15 cellular contexts compared by ENCODE assay signal in genomic region chr1:211703812-211704566, GRCh38. TPM values are rescaled to one million over a fixed set of nuclear protein-coding genes. Genes with fewer than 3 reads are reported as not detected.
DNase-seq lines count a peak whose midpoint lies in the region; ATAC-seq and TF ChIP-seq lines count a peak whose summit lies in the region.
"Had no signal": no experiment of that assay in that cellular context is flagged by ENCODE, and none has a peak within 500 bp of the region (broad histone marks: within the 10 kb centered on the region; RNA-seq: fewer than 3 reads in every experiment).

No MANE protein-coding gene starts in this region.

- H3K9me3 ChIP-seq in stomach (no peaks in the 10 kb centered on the region), sigmoid colon (no peaks in the 10 kb centered on the region)
- H3K9me3 ChIP-seq: right lobe of liver had no signal

- H3K4me1 Mint-ChIP-seq in WTC11, result peaks cover 9% of the 10 kb centered on the region

- H3K4me1 ChIP-seq in stomach (peaks cover 0 to 8% (median under 1%) of the 10 kb centered on the region in 4 donors), sigmoid colon (peaks cover 0 to 13% (median 5%) of the 10 kb centered on the region in 4 donors)
- H3K4me1 ChIP-seq: right lobe of liver had no signal

- no peak overlapping the region for H3K4me3 Mint-ChIP-seq in WTC11
- H3K4me3 Mint-ChIP-seq: CD4-positive, alpha-beta T cell; nephron progenitor cell had no signal

- H3K4me3 ChIP-seq in stomach (no peak overlapping the region), sigmoid colon (no peak overlapping the region)
- H3K4me3 ChIP-seq: K562, right lobe of liver had no signal

- CTCF ChIA-PET in WTC11 (lab: Charles Lee), result no interaction called here

- peaks cover 40% of the 10 kb centered on the region for H3K27me3 Mint-ChIP-seq in WTC11 (ENCODE audit: low read depth)
- H3K27me3 Mint-ChIP-seq: CD4-positive, alpha-beta T cell had no signal

- no peaks in the 10 kb centered on the region for H3K9me3 Mint-ChIP-seq in WTC11
- H3K9me3 Mint-ChIP-seq: CD4-positive, alpha-beta T cell; nephron progenitor cell had no signal

- TF ChIP-seq POLR2A in stomach (IDR thresholded peaks at IDR 0.05) (no peak), sigmoid colon (IDR thresholded peaks at IDR 0.05) (no peak)

- intact Hi-C loops in stomach (cut with DNase I; ENCODE audit: low total_unique reads) (loop anchor here (10.0 kb wide), 1 partner anchor 121 kb away; no protein-coding TSS in a partner anchor), sigmoid colon (cut with DNase I) (no loop called here)

- H3K36me3 ChIP-seq in stomach, result no peaks in the 10 kb centered on the region
- H3K36me3 ChIP-seq in sigmoid colon, result no peaks in the 10 kb centered on the region
- H3K36me3 ChIP-seq: right lobe of liver had no signal

- no peaks in the 10 kb centered on the region for H3K27me3 ChIP-seq in stomach
- no peaks in the 10 kb centered on the region for H3K27me3 ChIP-seq in sigmoid colon
- H3K27me3 ChIP-seq: right lobe of liver had no signal

- POLR2A ChIA-PET in WTC11 (lab: Charles Lee), result no interaction called here

- no peak for TF ChIP-seq EP300 in stomach (IDR thresholded peaks at IDR 0.05)
- TF ChIP-seq EP300 in sigmoid colon (IDR thresholded peaks at IDR 0.05), result no peak

- H3K27ac ChIP-seq in stomach, result no peak overlapping the region
- H3K27ac ChIP-seq in sigmoid colon, result no peak overlapping the region
- H3K27ac ChIP-seq: right lobe of liver had no signal

- ATAC-seq in WTC11, result peak; percentile 54; the same call in 1 of the 2 replicates
- no peak for ATAC-seq in GM18511 (IDR thresholded peaks at IDR 0.05; ENCODE audit: unreplicated experiment)
- no peak for ATAC-seq in GM19035 (IDR thresholded peaks at IDR 0.05; ENCODE audit: unreplicated experiment)
- ATAC-seq: K562, right lobe of liver had no signal

- WGBS in stomach, 5 donors, result 50 to 66% (median 54%) methylated on average over 11 of the region's 11 CpGs
- 74 to 81% methylated on average over 11 of the region's 11 CpGs for WGBS in sigmoid colon, 2 donors

- no peak overlapping the region for H3K27ac Mint-ChIP-seq in WTC11
- H3K27ac Mint-ChIP-seq: CD4-positive, alpha-beta T cell; nephron progenitor cell had no signal

- TF ChIP-seq CTCF in WTC11 (IDR thresholded peaks at IDR 0.05) (no peak), stomach (IDR thresholded peaks at IDR 0.05) (no peak), sigmoid colon (IDR thresholded peaks at IDR 0.05) (no peak)

- no peaks in the 10 kb centered on the region for H3K36me3 Mint-ChIP-seq in WTC11

- DNase-seq in NCI-H1092 treated with DMSO at 0.1 percent for 48 hours (lab: John Stamatoyannopoulos, UW), result peak; percentile 84
- peak; percentile 77 for DNase-seq in NCI-H2171 (lab: John Stamatoyannopoulos, UW)
- no peak for DNase-seq in WTC11 (ENCODE audit: low spot score)
- peak; percentile 28 for DNase-seq in stomach
- DNase-seq in sigmoid colon, result no peak
- DNase-seq: activated CD4-positive, alpha-beta T cell treated with anti-CD3 and anti-CD28 coated beads, Interleukin-2, amount 50 U/mL, for 48 hours; amniotic stem cell; CD4-positive, alpha-beta T cell; erythroblast; nephron progenitor cell; right lobe of liver; stimulated activated naive CD4-positive, alpha-beta T cell had no signal

TF ChIP-seq in WTC11, 78 proteins besides CTCF, POLR2A, EP300 and RAD21:
- TF ChIP-seq JAZF1 (CRISPR knock-in tag; IDR thresholded peaks at IDR 0.05) (no peak), MYBL2 (CRISPR knock-in tag; IDR thresholded peaks at IDR 0.05) (no peak), ZSCAN18 (CRISPR knock-in tag; IDR thresholded peaks at IDR 0.05) (no peak), NFE2L1 (CRISPR knock-in tag; IDR thresholded peaks at IDR 0.05) (no peak), NR3C1 (CRISPR knock-in tag; conservative IDR thresholded peaks at IDR 0.05; ENCODE audit: low read depth) (no peak), ZNF138 (CRISPR knock-in tag; conservative IDR thresholded peaks at IDR 0.05) (no peak), ZNF281 (CRISPR knock-in tag; IDR thresholded peaks at IDR 0.05) (no peak), TCF7 (CRISPR knock-in tag; IDR thresholded peaks at IDR 0.05; ENCODE audit: low read depth) (no peak), ELF4 (CRISPR knock-in tag; IDR thresholded peaks at IDR 0.05; ENCODE audit: low read depth) (no peak)
- TF ChIP-seq, protein P1, sequence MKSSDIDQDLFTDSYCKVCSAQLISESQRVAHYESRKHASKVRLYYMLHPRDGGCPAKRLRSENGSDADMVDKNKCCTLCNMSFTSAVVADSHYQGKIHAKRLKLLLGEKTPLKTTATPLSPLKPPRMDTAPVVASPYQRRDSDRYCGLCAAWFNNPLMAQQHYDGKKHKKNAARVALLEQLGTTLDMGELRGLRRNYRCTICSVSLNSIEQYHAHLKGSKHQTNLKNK (CRISPR knock-in tag; IDR thresholded peaks at IDR 0.05), result no peak

RNA-seq across cellular contexts. Expression of gene NEK2, which starts 28.6 kb away (rescaled TPM):
- total RNA-seq in WTC11 (2021), result 22.7 to 25.2 TPM (median 23.5 TPM) in 3 replicates
- 1 to 10 TPM in 2 of 5 donors, not detected in 3; 4.9 to 6.1 TPM for total RNA-seq in stomach
- polyA plus RNA-seq in stomach, result 1 to 10 TPM; 1.5 to 4.6 (median 2.2) TPM
- total RNA-seq in sigmoid colon, result 1 to 10 TPM in 1 of 4 donors, under 1 TPM in 1, not detected in 2; 0.41 to 1.9 TPM
- polyA plus RNA-seq in sigmoid colon, result 10 to 100 TPM in 1 of 3 donors, 1 to 10 TPM in 2; 1.8 to 11.5 (median 8.1) TPM
- total RNA-seq: CD4-positive, alpha-beta T cell had no signal

Comparison
In these comparisons a context has a peak if more than half of its experiments do, and no peak if none do; other contexts are left out.
1. DNase-seq: peak in NCI-H1092 treated with DMSO at 0.1 percent for 48 hours (single experiment), NCI-H2171 (single experiment) and stomach (single experiment); none in WTC11 (single experiment) and sigmoid colon (single experiment).